In genomic region chr7:124791876-124792446, GRCh38 we compare ENCODE assay signal across 18 cellular contexts. TPM values are rescaled to one million over a fixed set of nuclear protein-coding genes. Genes with fewer than 3 reads are reported as not detected.
"Had no signal": no experiment of that assay in that cellular context is flagged by ENCODE, and none has a peak within 500 bp of the region (broad histone marks: within the 10 kb centered on the region; RNA-seq: fewer than 3 reads in every experiment).

No MANE protein-coding gene starts in this region.

- ATAC-seq: activated CD8-positive, alpha-beta T cell treated with anti-CD3 and anti-CD28 coated beads for 36 hours; body of pancreas; effector memory CD8-positive, alpha-beta T cell; left lobe of liver; WTC11 had no signal

- H3K27me3 ChIP-seq: body of pancreas, hepatocyte, right atrium auricular region, transverse colon had no signal

- H3K9me3 ChIP-seq: body of pancreas, transverse colon had no signal

- H3K4me3 Mint-ChIP-seq: activated CD4-positive, alpha-beta T cell treated with anti-CD3 and anti-CD28 coated beads, Interleukin-2, amount 10 ng/mL, durations not matched to agents 24 days and 14 days; activated CD8-positive, alpha-beta T cell treated with anti-CD3 and anti-CD28 coated beads for 36 hours; activated naive CD4-positive, alpha-beta T cell treated with anti-CD3 and anti-CD28 coated beads for 36 hours; effector memory CD8-positive, alpha-beta T cell; nephron progenitor cell; stimulated activated naive CD8-positive, alpha-beta T cell treated with anti-CD3 and anti-CD28 coated beads, Interleukin-15, Interleukin-2, amounts not matched to agents 100 ng/mL and 50 ng/mL, for 24 hours; WTC11 had no signal

- H3K27ac Mint-ChIP-seq: activated CD4-positive, alpha-beta T cell treated with anti-CD3 and anti-CD28 coated beads, Interleukin-2, amount 10 ng/mL, durations not matched to agents 24 days and 14 days; activated CD8-positive, alpha-beta T cell treated with anti-CD3 and anti-CD28 coated beads for 36 hours; activated naive CD4-positive, alpha-beta T cell treated with anti-CD3 and anti-CD28 coated beads for 36 hours; effector memory CD8-positive, alpha-beta T cell; nephron progenitor cell; stimulated activated naive CD8-positive, alpha-beta T cell treated with anti-CD3 and anti-CD28 coated beads, Interleukin-15, Interleukin-2, amounts not matched to agents 100 ng/mL and 50 ng/mL, for 24 hours; WTC11 had no signal

- H3K27ac ChIP-seq: body of pancreas, hepatocyte, right atrium auricular region, transverse colon had no signal

- H3K4me3 ChIP-seq: body of pancreas, hepatocyte, lung, right atrium auricular region, transverse colon had no signal

- H3K36me3 ChIP-seq: right atrium auricular region, transverse colon had no signal

- H3K4me1 Mint-ChIP-seq: activated CD4-positive, alpha-beta T cell treated with anti-CD3 and anti-CD28 coated beads, Interleukin-2, amount 10 ng/mL, durations not matched to agents 24 days and 14 days; nephron progenitor cell had no signal

- H3K9me3 Mint-ChIP-seq: activated CD4-positive, alpha-beta T cell treated with anti-CD3 and anti-CD28 coated beads, Interleukin-2, amount 10 ng/mL, durations not matched to agents 24 days and 14 days had no signal

- H3K36me3 Mint-ChIP-seq: WTC11 had no signal

- H3K4me1 ChIP-seq: body of pancreas, right atrium auricular region, transverse colon had no signal

- DNase-seq: activated CD4-positive, alpha-beta T cell treated with anti-CD3 and anti-CD28 coated beads, Interleukin-2, amount 10 ng/mL, durations not matched to agents 24 days and 14 days; activated CD8-positive, alpha-beta T cell treated with anti-CD3 and anti-CD28 coated beads for 36 hours; activated naive CD4-positive, alpha-beta T cell treated with anti-CD3 and anti-CD28 coated beads for 36 hours; activated T-cell treated with anti-CD3 and anti-CD28 coated beads, Interleukin-2, amount 50 U/mL, for 1 hour; body of pancreas; dermis blood vessel endothelial cell; effector memory CD8-positive, alpha-beta T cell; midbrain; nephron progenitor cell; nucleus accumbens; stimulated activated CD4-positive, alpha-beta T cell treated with anti-CD3 and anti-CD28 coated beads, Interleukin-2, amount 100 ng/mL, for 48 hours; transverse colon had no signal

RNA-seq across cellular contexts. Expression of gene GPR37, which starts 26.4 kb away (rescaled TPM):
- total RNA-seq: activated CD4-positive, alpha-beta T cell treated with anti-CD3 and anti-CD28 coated beads, Interleukin-2, amount 10 ng/mL, durations not matched to agents 24 days and 14 days; activated CD8-positive, alpha-beta T cell treated with anti-CD3 and anti-CD28 coated beads for 36 hours; activated naive CD4-positive, alpha-beta T cell treated with anti-CD3 and anti-CD28 coated beads for 36 hours had no signal
